20 cellular contexts compared by ENCODE assay signal in genomic region chr18:63263444-63263843, GRCh38. TPM values are rescaled to one million over a fixed set of nuclear protein-coding genes. Genes with fewer than 3 reads are reported as not detected.
DNase-seq lines count a peak whose midpoint lies in the region; ATAC-seq and TF ChIP-seq lines count a peak whose summit lies in the region.
"Had no signal": no experiment of that assay in that cellular context is flagged by ENCODE, and none has a peak within 500 bp of the region (broad histone marks: within the 10 kb centered on the region; RNA-seq: fewer than 3 reads in every experiment).

No MANE protein-coding gene starts in this region.

- H3K9me1 ChIP-seq in IMR-90 (ENCODE audit: insufficient read depth, low read length) = 0 out of 2 replicates have a peak, but pooled peaks cover 5% of the 10 kb centered on the region

- H3K27me3 ChIP-seq in IMR-90 (ENCODE audit: control insufficient read depth, insufficient read depth, low read length) = peaks cover 27% of the 10 kb centered on the region
- no peaks in the 10 kb centered on the region for H3K27me3 ChIP-seq in right cardiac atrium (ENCODE audit: control insufficient read depth, insufficient read depth)
- no peaks in the 10 kb centered on the region for H3K27me3 ChIP-seq in subcutaneous abdominal adipose tissue (ENCODE audit: control insufficient read depth in 5 of 5, insufficient read depth in 4 of 5, low read length in 5 of 5)
- H3K27me3 ChIP-seq: pancreas, SJSA1 had no signal

- in situ Hi-C loops in IMR-90 (cut with MboI; ENCODE audit: low sequenced_read_pairs) = no loop called here

- H3K27ac ChIP-seq in IMR-90 (ENCODE audit: insufficient read depth, low read length) (no peak overlapping the region), angular gyrus (ENCODE audit: low read depth, low read length) (peak overlapping the region; percentile 93), right cardiac atrium (ENCODE audit: low read length) (peak overlapping the region; percentile 67), subcutaneous abdominal adipose tissue (ENCODE audit: low read depth, low read length) (peak overlapping the region; percentile 92)
- H3K27ac ChIP-seq: SJSA1 had no signal

- ATAC-seq in IMR-90 (ENCODE audit: low read depth) (no peak), right cardiac atrium (no peak), HG03439 (IDR thresholded peaks at IDR 0.05; ENCODE audit: unreplicated experiment) (no peak)
- ATAC-seq: natural killer cell, PC-3 had no signal

- no peak for TF ChIP-seq CTCF in IMR-90 (conservative IDR thresholded peaks at IDR 0.05; ENCODE audit: low read depth, low read length)

- H3K9me3 ChIP-seq in IMR-90 (ENCODE audit: control insufficient read depth, insufficient read depth, low read length) = no peaks in the 10 kb centered on the region
- no peaks in the 10 kb centered on the region for H3K9me3 ChIP-seq in right cardiac atrium (ENCODE audit: control insufficient read depth, low read length)
- H3K9me3 ChIP-seq in subcutaneous abdominal adipose tissue (ENCODE audit: control insufficient read depth in 5 of 5, low read length in 5 of 5) = peaks cover 0 to 2% (median 0%) of the 10 kb centered on the region in 5 donors
- H3K9me3 ChIP-seq: pancreas, SJSA1 had no signal

- no peaks in the 10 kb centered on the region for H3K4me1 ChIP-seq in IMR-90 (ENCODE audit: control insufficient read depth, insufficient read depth, low read length)
- H3K4me1 ChIP-seq in right cardiac atrium (ENCODE audit: control insufficient read depth, insufficient read depth, low read length) = no peaks in the 10 kb centered on the region
- peaks cover 7 to 71% (median 52%) of the 10 kb centered on the region in 5 donors for H3K4me1 ChIP-seq in subcutaneous abdominal adipose tissue (ENCODE audit: control insufficient read depth in 5 of 5, insufficient read depth in 5 of 5, low read length in 5 of 5)
- H3K4me1 ChIP-seq: pancreas, SJSA1 had no signal

- H4K5ac ChIP-seq in IMR-90 (ENCODE audit: low read depth, low read length) = no peak overlapping the region

- no peak overlapping the region for H3K9ac ChIP-seq in IMR-90 (ENCODE audit: low read depth, low read length)
- H3K9ac ChIP-seq in subcutaneous abdominal adipose tissue (ENCODE audit: low read length in 5 of 5) = peak overlapping the region; percentile 43 to 80 (median 77)

- no peak overlapping the region for H2BK120ac ChIP-seq in IMR-90 (ENCODE audit: low read depth, low read length)

- H3K23ac ChIP-seq in IMR-90 (ENCODE audit: low read depth, low read length) = no peak overlapping the region

- TF ChIP-seq RAD21 in IMR-90 (IDR thresholded peaks at IDR 0.05; ENCODE audit: low read length) = no peak

- no TSS peak for BruUV-seq in IMR-90 (replicated peaks; lab: Mats Ljungman, UMichigan)

- no peak overlapping the region for H2AK5ac ChIP-seq in IMR-90 (ENCODE audit: low read depth, low read length)

- H2AK9ac ChIP-seq in IMR-90 (replicated peaks; ENCODE audit: low read depth, low read length, poor library complexity) = no peak overlapping the region

- no peak overlapping the region for H2BK20ac ChIP-seq in IMR-90 (ENCODE audit: low read depth, low read length)

- no peaks in the 10 kb centered on the region for H3K36me3 ChIP-seq in IMR-90 (ENCODE audit: control insufficient read depth, insufficient read depth, low read length)
- peaks cover 0 to 2% (median 0%) of the 10 kb centered on the region in 5 donors for H3K36me3 ChIP-seq in subcutaneous abdominal adipose tissue (ENCODE audit: control insufficient read depth in 5 of 5, insufficient read depth in 5 of 5, low read length in 5 of 5)
- H3K36me3 ChIP-seq: pancreas, SJSA1 had no signal

- no peak overlapping the region for H3K18ac ChIP-seq in IMR-90 (ENCODE audit: low read depth, low read length)

- H4K8ac ChIP-seq in IMR-90 (ENCODE audit: low read depth in 2 of 2, low read length in 2 of 2) = no peak overlapping the region

- POLR2A ChIA-PET in IMR-90 (lab: Charles Lee; ENCODE audit: unreplicated experiment) = no interaction called here

- no peak overlapping the region for H2BK15ac ChIP-seq in IMR-90 (ENCODE audit: low read depth, low read length)

- no peak overlapping the region for H2BK5ac ChIP-seq in IMR-90 (ENCODE audit: low read depth, low read length, poor library complexity, severe bottlenecking)

- 86% methylated on average over 1 of the region's 2 CpGs; no CpG with 5 or more reads in 1 of the 2 experiments for WGBS in IMR-90 (ENCODE audit: extremely low coverage in 2 of 2, insufficient read length in 1 of 2), 2 experiments
- 80% methylated on average over 2 of the region's 2 CpGs for WGBS in right cardiac atrium

- dilution Hi-C loops in IMR-90 (cut with HindIII; ENCODE audit: low sequenced_read_pairs, unreplicated experiment) = no loop called here

- no peak for DNase-seq in IMR-90
- DNase-seq in right cardiac atrium = no peak
- DNase-seq in activated effector memory CD4-positive, alpha-beta T cell treated with Interleukin-2 at 50 U/mL for 16 hours = no peak
- no peak for DNase-seq in glomerular visceral epithelial cell (ENCODE audit: extremely low spot score)
- DNase-seq in NCI-H82 (lab: John Stamatoyannopoulos, UW) = no peak
- DNase-seq: activated CD4-positive, alpha-beta T cell treated with anti-CD3 and anti-CD28 coated beads, Interleukin-2, amount 50 U/mL, for 48 hours; activated naive CD4-positive, alpha-beta T cell treated with anti-CD3 and anti-CD28 coated beads, Interleukin-2, amount 10 ng/mL, durations not matched to agents 7 days and 5 days; HFFc6; Kasumi-1; mesendoderm; natural killer cell; NCI-H1092 treated with DMSO at 0.1 percent for 48 hours; pancreas; PC-3; stimulated activated CD4-positive, alpha-beta T cell treated with anti-CD3 and anti-CD28 coated beads, Interleukin-4, amount 100 ng/mL, for 24 hours had no signal

- CTCF ChIA-PET in IMR-90 (lab: Yijun Ruan, JAX) = no interaction called here

- no peak overlapping the region for H3K56ac ChIP-seq in IMR-90 (ENCODE audit: extremely low read depth, insufficient read depth, low read length)

- no peak overlapping the region for H3K4me2 ChIP-seq in IMR-90 (ENCODE audit: low read depth, low read length)
- H3K4me2 ChIP-seq: smooth muscle cell had no signal

- no peaks in the 10 kb centered on the region for H3K79me1 ChIP-seq in IMR-90 (ENCODE audit: low read depth in 1 of 2, low read length in 2 of 2)

- no peak overlapping the region for H3K14ac ChIP-seq in IMR-90 (replicated peaks; ENCODE audit: low read depth, low read length)

- H4K20me1 ChIP-seq in IMR-90 (ENCODE audit: insufficient read depth, low read length) = no peaks in the 10 kb centered on the region

- no peak overlapping the region for H2AFZ ChIP-seq in IMR-90 (replicated peaks; ENCODE audit: low read length, poor library complexity)

- H3K4me3 ChIP-seq in IMR-90 (ENCODE audit: insufficient read depth, low read depth, low read length) (no peak overlapping the region), right cardiac atrium (ENCODE audit: low read length) (no peak overlapping the region), subcutaneous abdominal adipose tissue (ENCODE audit: low read depth in 1 of 5, low read length in 5 of 5) (peak overlapping the region in 4 of 5 donors; percentile 6 to 39 (median 19))
- H3K4me3 ChIP-seq: pancreas, SJSA1, smooth muscle cell had no signal

- intact Hi-C loops in IMR-90 (cut with micrococcal nuclease) = no loop called here
- intact Hi-C loops in right cardiac atrium (cut with DNase I) = no loop called here

- H3K4ac ChIP-seq in IMR-90 (ENCODE audit: low read depth, low read length) = no peak overlapping the region

- TF ChIP-seq POLR2A in IMR-90 (IDR thresholded peaks at IDR 0.05; ENCODE audit: low read depth, low read length) = no peak

- H4K91ac ChIP-seq in IMR-90 (ENCODE audit: insufficient read depth, low read depth, low read length) = no peak overlapping the region

TF ChIP-seq in IMR-90, 13 proteins besides CTCF, POLR2A, EP300 and RAD21:
- TF ChIP-seq ELK1 (IDR thresholded peaks at IDR 0.05; ENCODE audit: borderline replicate concordance, low read depth, low read length) = no peak
- peak; percentile 63 for TF ChIP-seq CEBPB (IDR thresholded peaks at IDR 0.05; ENCODE audit: low read depth, low read length)

RNA-seq across cellular contexts. Expression of gene BCL2, which starts 56.1 kb away (rescaled TPM):
- total RNA-seq in IMR-90 (2012; rRNA removed) (0.54 and 0.56 TPM in 2 replicates), right cardiac atrium (1 to 10 TPM; 3.5 to 7.7 (median 4.3) TPM)
- polyA plus RNA-seq in IMR-90 (2012; rRNA removed) (0.24 and 0.33 TPM in 2 replicates), right cardiac atrium (2.7 TPM)
- polyA plus RNA-seq in IMR-90 (2012; cell fraction: cytosol; rRNA removed) = 0.14 and 0.19 TPM in 2 replicates
- polyA plus RNA-seq in IMR-90 (2012; cell fraction: nucleus; rRNA removed; ENCODE audit: low replicate concordance) = 0.11 and 0.15 TPM in 2 replicates
- polyA plus RNA-seq: smooth muscle cell had no signal

Comparison
In these comparisons a context has a peak if more than half of its experiments do, and no peak if none do; other contexts are left out.
1. H3K4me3 ChIP-seq: peak in subcutaneous abdominal adipose tissue (4 of 5); none in IMR-90 (single experiment) and right cardiac atrium (single experiment).